ENCODE assay signal across 8 cellular contexts in the genomic region with DNA sequence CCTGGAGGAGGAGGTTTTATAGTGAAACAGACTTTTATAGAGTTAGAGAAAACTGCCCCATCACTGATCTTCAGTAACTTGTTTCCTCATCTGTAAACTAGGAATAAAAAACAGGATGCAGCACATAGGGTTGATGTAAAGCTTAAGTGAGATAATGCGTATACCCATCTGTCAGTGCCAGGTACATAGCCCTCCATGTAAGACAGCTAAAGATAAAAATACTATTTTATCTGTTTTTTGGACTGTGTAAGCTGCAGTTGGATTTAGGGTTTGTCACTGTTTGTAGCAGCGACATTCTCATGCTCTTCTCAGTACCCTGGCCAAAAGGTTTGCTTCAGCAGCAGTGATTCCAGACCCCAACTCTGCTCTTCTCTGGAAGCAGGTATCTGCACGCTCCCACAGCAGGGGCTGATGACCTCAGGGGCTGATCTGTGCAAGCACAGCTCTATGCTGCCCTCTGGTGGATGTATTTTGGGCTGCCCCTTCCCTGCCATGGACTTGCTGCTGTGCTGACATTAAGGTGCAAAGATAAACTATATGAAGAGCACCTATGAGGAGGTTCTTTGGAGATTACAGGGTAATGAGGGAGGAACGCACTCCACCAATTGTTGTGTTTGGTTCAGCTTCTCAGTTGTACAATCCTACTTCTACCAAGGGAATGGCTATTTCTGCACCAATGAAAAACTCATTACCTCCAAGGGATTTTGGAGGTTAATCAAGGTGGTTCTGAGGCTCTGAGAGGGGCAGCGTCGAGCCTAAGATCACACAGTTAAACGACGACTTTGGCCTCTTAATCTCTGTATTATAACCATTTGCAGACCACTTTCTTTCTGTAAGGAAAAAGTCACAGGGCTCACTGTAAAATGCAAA. TPM values are rescaled to one million over a fixed set of nuclear protein-coding genes. Genes with fewer than 3 reads are reported as not detected.
A peak's percentile ranks its signal among the peaks of the same experiment; 100 is the strongest.
DNase-seq lines count a peak whose midpoint lies in the region; ATAC-seq and TF ChIP-seq lines count a peak whose summit lies in the region.

No MANE protein-coding gene starts in this region.

- TF ChIP-seq CTCF in BE2C (IDR thresholded peaks at IDR 0.05; ENCODE audit: low read depth, low read length) (peak; percentile 93), lower leg skin (IDR thresholded peaks at IDR 0.05) (peak in 1 of 3 donors; percentile 84)

- WGBS in lower leg skin, 2 donors, result 31 to 42% methylated on average over 8 of the region's 8 CpGs

- no peak overlapping the region for H3K27ac Mint-ChIP-seq in activated CD4-positive, alpha-beta T cell treated with anti-CD3 and anti-CD28 coated beads, Interleukin-2, amount 10 ng/mL, durations not matched to agents 24 days and 14 days

- intact Hi-C loops in activated CD4-positive, alpha-beta T cell treated with anti-CD3 and anti-CD28 coated beads, Interleukin-2, amount 10 ng/mL, durations not matched to agents 24 days and 14 days (cut with micrococcal nuclease), result loop anchor here (1.0 to 10.0 kb wide), 11 partner anchors 128 to 903 kb away; no protein-coding TSS in a partner anchor
- intact Hi-C loops in lower leg skin (cut with DNase I; ENCODE audit: low total_unique reads), result loop anchor here (5.0 to 10.0 kb wide), 3 partner anchors 410 to 900 kb away; no protein-coding TSS in a partner anchor

- no peaks in the 10 kb centered on the region; the same call in 1 of the 2 replicates for H3K27me3 ChIP-seq in BE2C

- H3K36me3 Mint-ChIP-seq in activated CD4-positive, alpha-beta T cell treated with anti-CD3 and anti-CD28 coated beads, Interleukin-2, amount 10 ng/mL, durations not matched to agents 24 days and 14 days (ENCODE audit: low read depth), result no peaks in the 10 kb centered on the region

- TF ChIP-seq POLR2A in lower leg skin (IDR thresholded peaks at IDR 0.05), result no peak

- H3K4me3 ChIP-seq in BE2C (ENCODE audit: low read depth, low read length) (no peak overlapping the region), lower leg skin (ENCODE audit: low read depth, poor library complexity, severe bottlenecking) (no peak overlapping the region)

- peak; percentile 74 for ATAC-seq in GM19023 (IDR thresholded peaks at IDR 0.05; ENCODE audit: unreplicated experiment)
- ATAC-seq in HG03280 (IDR thresholded peaks at IDR 0.05; ENCODE audit: unreplicated experiment), result peak; percentile 61

- no peak overlapping the region for H3K4me3 Mint-ChIP-seq in activated CD4-positive, alpha-beta T cell treated with anti-CD3 and anti-CD28 coated beads, Interleukin-2, amount 10 ng/mL, durations not matched to agents 24 days and 14 days

- H3K9me3 ChIP-seq in BE2C, result no peaks in the 10 kb centered on the region

- H3K9me3 Mint-ChIP-seq in activated CD4-positive, alpha-beta T cell treated with anti-CD3 and anti-CD28 coated beads, Interleukin-2, amount 10 ng/mL, durations not matched to agents 24 days and 14 days, result no peaks in the 10 kb centered on the region

- H3K36me3 ChIP-seq in BE2C, result no peaks in the 10 kb centered on the region

- DNase-seq in BE2C, result peak; percentile 86
- DNase-seq in NCI-H510A (lab: John Stamatoyannopoulos, UW), result peak; percentile 40
- peak; percentile 95 for DNase-seq in activated CD4-positive, alpha-beta T cell treated with anti-CD3 and anti-CD28 coated beads, Interleukin-2, amount 10 ng/mL, durations not matched to agents 24 days and 14 days
- DNase-seq in dedifferentiated amniotic fluid mesenchymal stem cell (ENCODE audit: extremely low spot score), result peak; percentile 51
- DNase-seq in lower leg skin (ENCODE audit: low spot score in 2 of 2), result peak; percentile 79 to 96
- DNase-seq in stimulated activated CD4-positive, alpha-beta T cell treated with anti-CD3 and anti-CD28 coated beads, TNF-alpha, amount 100 ng/mL, for 48 hours (ENCODE audit: low read depth in 3 of 3), result peak; percentile 73 to 81 (median 80)

- no peaks in the 10 kb centered on the region for H3K27me3 Mint-ChIP-seq in activated CD4-positive, alpha-beta T cell treated with anti-CD3 and anti-CD28 coated beads, Interleukin-2, amount 10 ng/mL, durations not matched to agents 24 days and 14 days

- H3K4me1 Mint-ChIP-seq in activated CD4-positive, alpha-beta T cell treated with anti-CD3 and anti-CD28 coated beads, Interleukin-2, amount 10 ng/mL, durations not matched to agents 24 days and 14 days, result peaks cover 12% of the 10 kb centered on the region

- no peaks in the 10 kb centered on the region; the same call in 1 of the 2 replicates for H3K4me1 ChIP-seq in BE2C

RNA-seq across cellular contexts. Expression of gene HMHB1, which starts 13.1 kb away (rescaled TPM):
- not detected for polyA plus RNA-seq in BE2C (2012; ENCODE audit: insufficient read depth, insufficient read length, low read depth)
- not detected in 2 replicates for total RNA-seq in activated CD4-positive, alpha-beta T cell treated with anti-CD3 and anti-CD28 coated beads, Interleukin-2, amount 10 ng/mL, durations not matched to agents 24 days and 14 days
- not detected for total RNA-seq in lower leg skin

Comparison
In these comparisons a context has a peak if more than half of its experiments do, and no peak if none do; other contexts are left out.
1. DNase-seq: peak in every context shown above with its lines; median percentile 95 in activated CD4-positive, alpha-beta T cell treated with anti-CD3 and anti-CD28 coated beads, Interleukin-2, amount 10 ng/mL, durations not matched to agents 24 days and 14 days; 88 in lower leg skin; 86 in BE2C; 80 in stimulated activated CD4-positive, alpha-beta T cell treated with anti-CD3 and anti-CD28 coated beads, TNF-alpha, amount 100 ng/mL, for 48 hours; 51 in dedifferentiated amniotic fluid mesenchymal stem cell; 40 in NCI-H510A.